1 cellular context compared by ENCODE assay signal in genomic region chr7:28711096-28711495, GRCh38.
TF ChIP-seq lines count a peak whose summit lies in the region.

No MANE protein-coding gene starts in this region.

TF ChIP-seq in GM12878, 131 proteins besides CTCF, POLR2A, EP300 and RAD21 (continued from another document):
- no peak for TF ChIP-seq E4F1 (IDR thresholded peaks at IDR 0.05; ENCODE audit: borderline replicate concordance, partially characterized antibody)
TF ChIP-seq in GM12878: peak in this region for 1.
